Comparison of ENCODE assay signal across 20 cellular contexts in the genomic region with DNA sequence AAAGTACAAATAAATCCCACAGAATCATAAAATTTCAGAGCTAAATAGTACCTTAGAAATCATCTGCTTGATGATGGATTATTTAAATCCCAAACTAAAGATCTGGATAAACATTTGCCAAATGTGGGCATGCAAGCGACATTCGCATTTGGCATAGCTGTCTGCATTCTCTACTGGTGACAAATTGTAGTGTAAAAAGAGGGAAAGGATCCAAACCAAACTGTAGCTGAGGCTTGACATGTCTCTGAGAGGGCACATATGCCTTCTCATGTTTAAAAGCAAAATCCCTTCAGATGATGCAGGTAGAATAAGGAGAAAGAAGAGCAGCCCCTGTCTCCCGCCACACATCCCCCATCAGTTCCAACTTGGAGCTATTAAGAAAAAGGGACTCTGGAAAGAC.
"Had no signal": no experiment of that assay in that cellular context is flagged by ENCODE, and none has a peak within 500 bp of the region (broad histone marks: within the 10 kb centered on the region; RNA-seq: fewer than 3 reads in every experiment).

No MANE protein-coding gene starts in this region.

- ATAC-seq: activated CD4-positive, CD25-positive, alpha-beta regulatory T cell treated with anti-CD3 and anti-CD28 coated beads, Interleukin-2, amount 50 U/mL, for 24 hours; activated T-cell treated with anti-CD3 and anti-CD28 coated beads, Interleukin-2, amount 50 U/mL, for 72 hours; left lobe of liver; lower lobe of right lung; mucosa of descending colon; stimulated activated naive CD8-positive, alpha-beta T cell treated with anti-CD3 and anti-CD28 coated beads, Interleukin-15, Interleukin-2, amounts not matched to agents 100 U/mL and 50 U/mL, for 24 hours had no signal

- H3K36me3 Mint-ChIP-seq: activated naive CD8-positive, alpha-beta T cell treated with anti-CD3 and anti-CD28 coated beads, Interleukin-2, amount 10 ng/mL, durations not matched to agents 7 days and 5 days; immature natural killer cell had no signal

- H3K27ac ChIP-seq: hepatocyte, lower lobe of right lung, thyroid gland had no signal

- H3K4me3 Mint-ChIP-seq: activated CD4-positive, alpha-beta memory T cell treated with anti-CD3 and anti-CD28 coated beads, Interleukin-2, amount 10 ng/mL, durations not matched to agents 7 days and 5 days; activated CD4-positive, alpha-beta T cell treated with anti-CD3 and anti-CD28 coated beads, Interleukin-2, amount 10 ng/mL, durations not matched to agents 24 days and 14 days; activated naive CD4-positive, alpha-beta T cell treated with anti-CD3 and anti-CD28 coated beads for 36 hours; activated naive CD8-positive, alpha-beta T cell treated with anti-CD3 and anti-CD28 coated beads, Interleukin-2, amount 10 ng/mL, durations not matched to agents 7 days and 5 days; activated T-cell treated with anti-CD3 and anti-CD28 coated beads, Interleukin-2, amount 50 U/mL, for 72 hours; dendritic cell treated with granulocyte-macrophage colony-stimulating factor and Interleukin-4, amounts not matched to agents 40 ng/mL and 50 ng/mL, for 4 days; immature natural killer cell had no signal

- H3K4me3 ChIP-seq: hepatocyte, lower lobe of right lung, mucosa of descending colon, thyroid gland had no signal

- H3K4me1 Mint-ChIP-seq: activated CD4-positive, alpha-beta memory T cell treated with anti-CD3 and anti-CD28 coated beads, Interleukin-2, amount 10 ng/mL, durations not matched to agents 7 days and 5 days; activated CD4-positive, alpha-beta T cell treated with anti-CD3 and anti-CD28 coated beads, Interleukin-2, amount 10 ng/mL, durations not matched to agents 24 days and 14 days; activated naive CD8-positive, alpha-beta T cell treated with anti-CD3 and anti-CD28 coated beads, Interleukin-2, amount 10 ng/mL, durations not matched to agents 7 days and 5 days; immature natural killer cell had no signal

- H3K36me3 ChIP-seq: lower lobe of right lung, thyroid gland had no signal

- H3K27ac Mint-ChIP-seq: activated CD4-positive, alpha-beta memory T cell treated with anti-CD3 and anti-CD28 coated beads, Interleukin-2, amount 10 ng/mL, durations not matched to agents 7 days and 5 days; activated CD4-positive, alpha-beta T cell treated with anti-CD3 and anti-CD28 coated beads, Interleukin-2, amount 10 ng/mL, durations not matched to agents 24 days and 14 days; activated naive CD4-positive, alpha-beta T cell treated with anti-CD3 and anti-CD28 coated beads for 36 hours; activated naive CD8-positive, alpha-beta T cell treated with anti-CD3 and anti-CD28 coated beads, Interleukin-2, amount 10 ng/mL, durations not matched to agents 7 days and 5 days; activated T-cell treated with anti-CD3 and anti-CD28 coated beads, Interleukin-2, amount 50 U/mL, for 72 hours; dendritic cell treated with granulocyte-macrophage colony-stimulating factor and Interleukin-4, amounts not matched to agents 40 ng/mL and 50 ng/mL, for 4 days; immature natural killer cell had no signal

- H3K4me2 ChIP-seq: hepatocyte had no signal

- H3K9me3 ChIP-seq: lower lobe of right lung, mucosa of descending colon, thyroid gland had no signal

- DNase-seq: activated CD4-positive, alpha-beta memory T cell treated with anti-CD3 and anti-CD28 coated beads, Interleukin-2, amount 10 ng/mL, durations not matched to agents 7 days and 5 days; activated CD4-positive, alpha-beta T cell treated with anti-CD3 and anti-CD28 coated beads, Interleukin-2, amount 10 ng/mL, durations not matched to agents 24 days and 14 days; activated effector memory CD4-positive, alpha-beta T cell treated with Interleukin-2 at 50 U/mL for 16 hours; activated naive CD4-positive, alpha-beta T cell treated with anti-CD3 and anti-CD28 coated beads for 36 hours; activated naive CD8-positive, alpha-beta T cell treated with anti-CD3 and anti-CD28 coated beads, Interleukin-2, amount 10 ng/mL, durations not matched to agents 7 days and 5 days; activated T-cell treated with anti-CD3 and anti-CD28 coated beads, Interleukin-2, amount 50 U/mL, for 72 hours; amniotic stem cell; effector CD8-positive, alpha-beta T cell; glutamatergic neuron; immature natural killer cell; lower lobe of right lung; mesendoderm; mucosa of descending colon; stimulated activated CD4-positive, alpha-beta T cell treated with anti-CD3 and anti-CD28 coated beads, Interleukin-4, amount 100 ng/mL, for 4 hours; stimulated activated naive CD8-positive, alpha-beta T cell treated with anti-CD3 and anti-CD28 coated beads, Interleukin-15, Interleukin-2, amounts not matched to agents 100 U/mL and 50 U/mL, for 24 hours; thyroid gland had no signal

- H3K9me3 Mint-ChIP-seq: activated CD4-positive, alpha-beta T cell treated with anti-CD3 and anti-CD28 coated beads, Interleukin-2, amount 10 ng/mL, durations not matched to agents 24 days and 14 days; activated naive CD4-positive, alpha-beta T cell treated with anti-CD3 and anti-CD28 coated beads for 36 hours; activated naive CD8-positive, alpha-beta T cell treated with anti-CD3 and anti-CD28 coated beads, Interleukin-2, amount 10 ng/mL, durations not matched to agents 7 days and 5 days; dendritic cell treated with granulocyte-macrophage colony-stimulating factor and Interleukin-4, amounts not matched to agents 40 ng/mL and 50 ng/mL, for 4 days had no signal

- H3K27me3 Mint-ChIP-seq: activated CD4-positive, alpha-beta memory T cell treated with anti-CD3 and anti-CD28 coated beads, Interleukin-2, amount 10 ng/mL, durations not matched to agents 7 days and 5 days; activated CD4-positive, alpha-beta T cell treated with anti-CD3 and anti-CD28 coated beads, Interleukin-2, amount 10 ng/mL, durations not matched to agents 24 days and 14 days; activated naive CD8-positive, alpha-beta T cell treated with anti-CD3 and anti-CD28 coated beads, Interleukin-2, amount 10 ng/mL, durations not matched to agents 7 days and 5 days; dendritic cell treated with granulocyte-macrophage colony-stimulating factor and Interleukin-4, amounts not matched to agents 40 ng/mL and 50 ng/mL, for 4 days had no signal

- H3K27me3 ChIP-seq: hepatocyte, thyroid gland had no signal

- H3K4me1 ChIP-seq: lower lobe of right lung had no signal
